Comparison of ENCODE assay signal across 9 cellular contexts in genomic region chr1:204828352-204828850, GRCh38. TPM values are rescaled to one million over a fixed set of nuclear protein-coding genes. Genes with fewer than 3 reads are reported as not detected.
A peak's percentile ranks its signal among the peaks of the same experiment; 100 is the strongest.
DNase-seq lines count a peak whose midpoint lies in the region; ATAC-seq and TF ChIP-seq lines count a peak whose summit lies in the region.
"Had no signal": no experiment of that assay in that cellular context is flagged by ENCODE, and none has a peak within 500 bp of the region (broad histone marks: within the 10 kb centered on the region; RNA-seq: fewer than 3 reads in every experiment).

No MANE protein-coding gene starts in this region.

- DNase-seq in AG08395 (ENCODE audit: low spot score): peak; percentile 96
- DNase-seq in HAP-1 (ENCODE audit: low spot score in 2 of 2): peak; percentile 67 to 80
- no peak for DNase-seq in RWPE2 (ENCODE audit: low spot score)
- DNase-seq in cardiac fibroblast (ENCODE audit: low read depth in 2 of 2): peak; percentile 31 to 38
- DNase-seq in islet precursor cell: peak; percentile 93
- DNase-seq in smooth muscle cell (lab: John Stamatoyannopoulos, UW; ENCODE audit: unreplicated experiment): no peak

- H3K27ac ChIP-seq in RWPE2 (ENCODE audit: poor library complexity, severe bottlenecking): no peak overlapping the region
- no peak overlapping the region for H3K27ac ChIP-seq in smooth muscle cell (ENCODE audit: low read depth)
- H3K27ac ChIP-seq: epithelial cell of prostate had no signal

- in situ Hi-C loops in HAP-1 (cut with MboI; ENCODE audit: low sequenced_read_pairs): no loop called here

- WGBS in smooth muscle cell (ENCODE audit: low lambda C conversion rate): 5% methylated on average over 22 of the region's 53 CpGs

- no peaks in the 10 kb centered on the region for H3K79me2 ChIP-seq in smooth muscle cell (ENCODE audit: low read depth)

- H3K4me3 ChIP-seq in HAP-1 (peak overlapping the region; percentile 23), RWPE2 (ENCODE audit: severe bottlenecking) (peak overlapping the region; percentile 12), cardiac fibroblast (replicated peaks in 1 of 2; ENCODE audit: low read depth in 2 of 2, low read length in 2 of 2) (peak overlapping the region in 1 of 2 donors; percentile 18), smooth muscle cell (peak overlapping the region; percentile 28)

- H3K4me1 ChIP-seq in HAP-1: no peaks in the 10 kb centered on the region
- H3K4me1 ChIP-seq in RWPE2 (ENCODE audit: insufficient read depth, poor library complexity, severe bottlenecking): no peaks in the 10 kb centered on the region
- H3K4me1 ChIP-seq in smooth muscle cell (ENCODE audit: low read depth): peaks cover 5% of the 10 kb centered on the region

- ATAC-seq in RWPE2 (ENCODE audit: low read depth) (peak; percentile 76), GM21717 (IDR thresholded peaks at IDR 0.05; ENCODE audit: unreplicated experiment) (no peak), HG03442 (IDR thresholded peaks at IDR 0.05; ENCODE audit: unreplicated experiment) (no peak)

- H3K36me3 ChIP-seq in HAP-1 (replicated peaks): no peaks in the 10 kb centered on the region
- H3K36me3 ChIP-seq in RWPE2 (ENCODE audit: low read depth): no peaks in the 10 kb centered on the region
- no peaks in the 10 kb centered on the region for H3K36me3 ChIP-seq in smooth muscle cell (ENCODE audit: low read depth)

- H3K27me3 ChIP-seq in HAP-1 (ENCODE audit: low read depth) (peaks cover 2% of the 10 kb centered on the region; the same call in 1 of the 2 replicates), RWPE2 (ENCODE audit: insufficient read depth, poor library complexity, severe bottlenecking) (peaks cover 11% of the 10 kb centered on the region), smooth muscle cell (ENCODE audit: low read depth) (peaks cover 80% of the 10 kb centered on the region)

- no peak for TF ChIP-seq CTCF in RWPE2 (IDR thresholded peaks at IDR 0.05; ENCODE audit: poor library complexity, severe bottlenecking)
- no peak for TF ChIP-seq CTCF in cardiac fibroblast (IDR thresholded peaks at IDR 0.05; ENCODE audit: low read depth, low read length)
- peak; percentile 11 for TF ChIP-seq CTCF in smooth muscle cell (IDR thresholded peaks at IDR 0.05; ENCODE audit: borderline replicate concordance, insufficient read depth, poor library complexity, severe bottlenecking)

- H3K9me3 ChIP-seq in HAP-1 (no peaks in the 10 kb centered on the region), RWPE2 (ENCODE audit: severe bottlenecking) (no peaks in the 10 kb centered on the region), smooth muscle cell (replicated peaks; ENCODE audit: low read depth) (no peaks in the 10 kb centered on the region)

- peak overlapping the region; percentile 80 for H3K4me2 ChIP-seq in smooth muscle cell

- no peak overlapping the region for H2AFZ ChIP-seq in smooth muscle cell (ENCODE audit: low read depth)

- no peaks in the 10 kb centered on the region for H3F3A ChIP-seq in smooth muscle cell (ENCODE audit: low read depth)

- no peak overlapping the region for H3K9ac ChIP-seq in smooth muscle cell (ENCODE audit: low read depth)

- H4K20me1 ChIP-seq in smooth muscle cell (ENCODE audit: low read depth): no peaks in the 10 kb centered on the region

RNA-seq across cellular contexts. Expression of gene NFASC, which starts 42.3 kb away (rescaled TPM):
- 0.09 and 0.31 TPM in 2 replicates for total RNA-seq in smooth muscle cell
- 0.63 and 1.4 TPM in 2 replicates for polyA plus RNA-seq in smooth muscle cell

Comparison
In these comparisons a context has a peak if more than half of its experiments do, and no peak if none do; other contexts are left out.
1. DNase-seq: peak in AG08395 (single experiment), HAP-1 (2 of 2), cardiac fibroblast (2 of 2) and islet precursor cell (single experiment); none in RWPE2 (single experiment) and smooth muscle cell (single experiment).